In genomic region chr6:149311766-149312165, GRCh38 we compare ENCODE assay signal across 6 cellular contexts.
"Had no signal": no experiment of that assay in that cellular context is flagged by ENCODE, and none has a peak within 500 bp of the region (broad histone marks: within the 10 kb centered on the region; RNA-seq: fewer than 3 reads in every experiment).

No MANE protein-coding gene starts in this region.

- H3K9ac ChIP-seq: KMS-11 had no signal

- FAIRE-seq: HTR-8/SVneo had no signal

- H3K4me2 ChIP-seq: KMS-11 had no signal

- DNase-seq: IMR-90, KBM-7, KG1 had no signal

- H3K27ac ChIP-seq: HL-60, KMS-11 had no signal
